In genomic region chr1:38173157-38173831, GRCh38 we compare ENCODE assay signal across 16 cellular contexts.
A peak's percentile ranks its signal among the peaks of the same experiment; 100 is the strongest.
DNase-seq lines count a peak whose midpoint lies in the region; ATAC-seq, FAIRE-seq and TF ChIP-seq lines count a peak whose summit lies in the region.
"Had no signal": no experiment of that assay in that cellular context is flagged by ENCODE, and none has a peak within 500 bp of the region (broad histone marks: within the 10 kb centered on the region; RNA-seq: fewer than 3 reads in every experiment).

No MANE protein-coding gene starts in this region.

- 0 out of 2 replicates have a peak, but pooled peaks have one; percentile 8 for TF ChIP-seq RAD21 in GM12878 (IDR thresholded peaks at IDR 0.05; ENCODE audit: insufficient read depth, low read depth, low read length)

- peak in 1 of 2 experiments; percentile 62; a peak in 2 of 4 replicates for TF ChIP-seq EP300 in GM12878 (IDR thresholded peaks at IDR 0.05; ENCODE audit: borderline replicate concordance in 1 of 2, control insufficient read depth in 1 of 2, low read depth in 2 of 2, low read length in 2 of 2)

- POLR2A ChIA-PET in GM10248 (lab: Yijun Ruan, JAX) = interaction anchor here (0.6 kb wide), 1 partner anchor 1422 kb away, joined by 5 read pairs; no protein-coding TSS in a partner anchor
- POLR2A ChIA-PET in GM12878 (lab: Charles Lee) = interaction anchor here (0.6 to 4.2 kb wide), 9 partner anchors 9 to 145 kb away, joined by 3 to 29 read pairs (median 3); no protein-coding TSS in a partner anchor

- TF ChIP-seq POLR2A in GM12878 (IDR thresholded peaks at IDR 0.05; ENCODE audit: low read depth, low read length) (no peak), heart left ventricle (IDR thresholded peaks at IDR 0.05) (no peak), adrenal gland (IDR thresholded peaks at IDR 0.05) (no peak)

- 0 out of 2 replicates have a peak overlapping the region, but pooled peaks have one; percentile 1 for H3K4me3 ChIP-seq in GM12878
- H3K4me3 ChIP-seq in effector memory CD4-positive, alpha-beta T cell (ENCODE audit: insufficient read depth, low read depth, low read length, poor library complexity, severe bottlenecking) = no peak overlapping the region
- H3K4me3 ChIP-seq in heart left ventricle = no peak overlapping the region
- H3K4me3 ChIP-seq in adrenal gland = no peak overlapping the region
- H3K4me3 ChIP-seq: body of pancreas had no signal

- in situ Hi-C loops in GM12878 (cut with MboI) = loop anchor here (5.0 kb wide), 1 partner anchor 51 kb away; no protein-coding TSS in a partner anchor

- H3K4me2 ChIP-seq in GM12878 (ENCODE audit: control insufficient read depth, insufficient read depth) = peak overlapping the region; percentile 96

- DNase-seq in GM10248 (ENCODE audit: extremely low spot score) (peak; percentile 57), GM19239 (ENCODE audit: insufficient read length, low spot score) (no peak), GM12878 (ENCODE audit: low read depth, low spot score) (peak; percentile 86), heart left ventricle (no peak), HT-29 (ENCODE audit: low spot score) (no peak), adrenal gland (no peak)
- DNase-seq in effector memory CD4-positive, alpha-beta T cell = no peak
- DNase-seq: activated CD4-positive, alpha-beta T cell treated with anti-CD3 and anti-CD28 coated beads, Interleukin-2, amount 50 U/mL, for 48 hours; activated gamma-delta T cell; body of pancreas; foreskin fibroblast; immature natural killer cell; NCI-H1092 treated with DMSO at 0.1 percent for 48 hours; T-helper 2 cell had no signal

- H3K27me3 ChIP-seq in GM12878 (replicated peaks in 1 of 2; ENCODE audit: control insufficient read depth in 2 of 2, insufficient read depth in 2 of 2, low read length in 1 of 2) (no peaks in the 10 kb centered on the region), heart left ventricle (no peaks in the 10 kb centered on the region), adrenal gland (no peaks in the 10 kb centered on the region)
- H3K27me3 ChIP-seq in effector memory CD4-positive, alpha-beta T cell (replicated peaks; ENCODE audit: control insufficient read depth, insufficient read depth, low read length, poor library complexity, severe bottlenecking) = no peaks in the 10 kb centered on the region
- H3K27me3 ChIP-seq: body of pancreas had no signal

- BruUV-seq in GM12878 (replicated peaks; lab: Mats Ljungman, UMichigan) = no TSS peak

- FAIRE-seq in GM19239 (lab: Jason Lieb, UNC) (peak; percentile 56), GM12878 (lab: Jason Lieb, UNC) (peak; percentile 81)

- TF ChIP-seq CTCF in GM10248 (IDR thresholded peaks at IDR 0.05; ENCODE audit: control extremely low read depth, extremely low read depth, low read depth, missing control alignments) = no peak
- no peak for TF ChIP-seq CTCF in GM12878 (IDR thresholded peaks at IDR 0.05 in 2 of 3, conservative IDR thresholded peaks at IDR 0.05 in 1 of 3; ENCODE audit: control insufficient read depth in 2 of 3, extremely low read depth in 1 of 3, insufficient read depth in 1 of 3, low read depth in 3 of 3, low read length in 3 of 3)
- no peak for TF ChIP-seq CTCF in heart left ventricle (IDR thresholded peaks at IDR 0.05)
- TF ChIP-seq CTCF in adrenal gland (IDR thresholded peaks at IDR 0.05) = no peak

- H3K36me3 ChIP-seq in GM12878 (ENCODE audit: control insufficient read depth in 2 of 2, insufficient read depth in 2 of 2, low read length in 1 of 2) (no peaks in the 10 kb centered on the region), heart left ventricle (no peaks in the 10 kb centered on the region), adrenal gland (replicated peaks in 1 of 2) (no peaks in the 10 kb centered on the region)
- no peaks in the 10 kb centered on the region for H3K36me3 ChIP-seq in effector memory CD4-positive, alpha-beta T cell (ENCODE audit: control insufficient read depth, insufficient read depth, low read length)

- RAD21 ChIA-PET in GM12878 (lab: Charles Lee; ENCODE audit: unreplicated experiment) = interaction anchor here (0.6 to 3.5 kb wide), 25 partner anchors 11 to 365 kb away, joined by 3 to 32 read pairs (median 4); partner anchors contain the start of genes C1orf122 and YRDC

- SMC1A ChIA-PET in GM12878 (lab: Charles Lee; ENCODE audit: uncharacterized antibody, unreplicated experiment) = interaction anchor here (0.5 to 5.7 kb wide), 25 partner anchors 12 to 925 kb away, joined by 3 to 74 read pairs (median 4); no protein-coding TSS in a partner anchor

- no peaks in the 10 kb centered on the region for H3K79me2 ChIP-seq in GM12878 (ENCODE audit: control insufficient read depth, insufficient read depth, low read length)

- H3K9me3 ChIP-seq in GM12878 (replicated peaks; ENCODE audit: control insufficient read depth, insufficient read depth, low read length) (no peaks in the 10 kb centered on the region), heart left ventricle (no peaks in the 10 kb centered on the region), adrenal gland (replicated peaks in 1 of 3) (no peaks in the 10 kb centered on the region)
- H3K9me3 ChIP-seq in effector memory CD4-positive, alpha-beta T cell (ENCODE audit: control insufficient read depth, low read length) = no peaks in the 10 kb centered on the region
- H3K9me3 ChIP-seq: body of pancreas had no signal

- H3K27ac ChIP-seq in GM12878 (ENCODE audit: control insufficient read depth, insufficient read depth) (peak overlapping the region; percentile 93), heart left ventricle (no peak overlapping the region), adrenal gland (no peak overlapping the region)
- no peak overlapping the region for H3K27ac ChIP-seq in effector memory CD4-positive, alpha-beta T cell (ENCODE audit: insufficient read depth, low read length, poor library complexity, severe bottlenecking)
- H3K27ac ChIP-seq: body of pancreas had no signal

- H3K4me1 ChIP-seq in GM12878 (ENCODE audit: control insufficient read depth, insufficient read depth, low read length) (peaks cover 30% of the 10 kb centered on the region), heart left ventricle (no peaks in the 10 kb centered on the region), adrenal gland (replicated peaks in 1 of 2) (no peaks in the 10 kb centered on the region)
- no peaks in the 10 kb centered on the region for H3K4me1 ChIP-seq in effector memory CD4-positive, alpha-beta T cell (ENCODE audit: control insufficient read depth, insufficient read depth, low read length, poor library complexity, severe bottlenecking)
- H3K4me1 ChIP-seq: body of pancreas had no signal

- ATAC-seq in HG03097 (IDR thresholded peaks at IDR 0.05; ENCODE audit: low FRiP score, unreplicated experiment) = peak; percentile 46
- peak; percentile 90 for ATAC-seq in GM12878
- ATAC-seq in heart left ventricle = no peak
- ATAC-seq: body of pancreas, Panc1 had no signal

- H2AFZ ChIP-seq in GM12878 (ENCODE audit: control insufficient read depth, low read depth, low read length) = peak overlapping the region; percentile 59

- intact Hi-C loops in GM12878 (cut with micrococcal nuclease; ENCODE audit: unreplicated experiment) (loop anchor here (1.0 to 10.0 kb wide), 5 partner anchors 20 to 481 kb away; partner anchors contain the start of gene CDCA8), heart left ventricle (cut with DNase I) (no loop called here), adrenal gland (cut with DNase I) (no loop called here)

- CTCF ChIA-PET in GM10248 (lab: Yijun Ruan, JAX) (interaction anchor here (0.9 to 2.8 kb wide), 4 partner anchors 11 to 86 kb away, joined by 3 to 12 read pairs (median 4); no protein-coding TSS in a partner anchor), GM12878 (lab: Yijun Ruan, JAX) (interaction anchor here (0.8 to 4.5 kb wide), 12 partner anchors 10 to 662 kb away, joined by 3 to 41 read pairs (median 4); no protein-coding TSS in a partner anchor)

- H3K9ac ChIP-seq in GM12878 (ENCODE audit: control insufficient read depth, insufficient read depth, low read length) = peak overlapping the region; percentile 22; the same call in 1 of the 2 replicates

- no peaks in the 10 kb centered on the region for H4K20me1 ChIP-seq in GM12878 (ENCODE audit: control insufficient read depth, insufficient read depth)

- WGBS in GM12878 (ENCODE audit: insufficient coverage, insufficient replicate concordance, low lambda C conversion rate, missing lambda C conversion rate) = 9% methylated on average over 6 of the region's 6 CpGs
- WGBS in heart left ventricle, 4 donors = 82 to 91% (median 83%) methylated on average over 6 of the region's 6 CpGs
- WGBS in adrenal gland, 4 donors = 62 to 72% (median 66%) methylated on average over 6 of the region's 6 CpGs

TF ChIP-seq in GM12878, 131 proteins besides CTCF, POLR2A, EP300 and RAD21 (continues in another document):
- TF ChIP-seq MLLT1 (IDR thresholded peaks at IDR 0.05) = peak; percentile 46; the same call in 1 of the 2 replicates
- no peak for TF ChIP-seq CBX3 (IDR thresholded peaks at IDR 0.05; ENCODE audit: borderline replicate concordance, low read depth)
- peak; percentile 69 to 83; a peak in 3 of 4 replicates for TF ChIP-seq IKZF2 (IDR thresholded peaks at IDR 0.05)
- TF ChIP-seq ZNF24 (IDR thresholded peaks at IDR 0.05) = no peak
- TF ChIP-seq ZNF274 (IDR thresholded peaks at IDR 0.05; ENCODE audit: insufficient read depth, insufficient read length) = no peak

Comparison
In these comparisons a context has a peak if more than half of its experiments do, and no peak if none do; other contexts are left out.
1. DNase-seq: peak in GM10248 (single experiment) and GM12878 (single experiment); none in GM19239 (single experiment), effector memory CD4-positive, alpha-beta T cell (0 of 3), heart left ventricle (0 of 5), HT-29 (single experiment) and adrenal gland (0 of 7).
2. ATAC-seq: peak in HG03097 (single experiment) and GM12878 (single experiment); none in heart left ventricle (0 of 4).